10 cellular contexts compared by ENCODE assay signal in genomic region chr7:113799896-113800295, GRCh38.
DNase-seq lines count a peak whose midpoint lies in the region; ATAC-seq and TF ChIP-seq lines count a peak whose summit lies in the region.
"Had no signal": no experiment of that assay in that cellular context is flagged by ENCODE, and none has a peak within 500 bp of the region (broad histone marks: within the 10 kb centered on the region; RNA-seq: fewer than 3 reads in every experiment).

No MANE protein-coding gene starts in this region.

- H3K36me3 ChIP-seq in mesenchymal stem cell (ENCODE audit: control insufficient read depth in 1 of 2, insufficient read depth in 2 of 2, low read depth in 1 of 2, low read length in 2 of 2): no peaks in the 10 kb centered on the region

- intact Hi-C loops in CD4-positive, alpha-beta T cell (cut with DNase I, micrococcal nuclease): no loop called here

- no peak overlapping the region for H4K8ac ChIP-seq in mesenchymal stem cell (ENCODE audit: low read length)

- no peaks in the 10 kb centered on the region for H3K79me1 ChIP-seq in mesenchymal stem cell (replicated peaks; ENCODE audit: low read length, poor library complexity, severe bottlenecking)

- DNase-seq in mesenchymal stem cell: no peak
- no peak for DNase-seq in DMS 273 (lab: John Stamatoyannopoulos, UW; ENCODE audit: unreplicated experiment)
- no peak for DNase-seq in CD4-positive, alpha-beta T cell
- DNase-seq in SK-N-DZ (ENCODE audit: low spot score): no peak
- DNase-seq: NCI-H1048, SK-N-SH had no signal

- no CpG with 5 or more reads among the region's 3 CpGs for WGBS in mesenchymal stem cell

- H3K36me3 Mint-ChIP-seq in CD4-positive, alpha-beta T cell (ENCODE audit: low read depth): no peaks in the 10 kb centered on the region

- no peak overlapping the region for H3K4me3 Mint-ChIP-seq in CD4-positive, alpha-beta T cell
- H3K4me3 Mint-ChIP-seq: neural crest cell had no signal

- no peak overlapping the region for H3K4me3 ChIP-seq in mesenchymal stem cell (ENCODE audit: insufficient read depth in 1 of 2, low read depth in 1 of 2, low read length in 2 of 2)

- H3K18ac ChIP-seq in mesenchymal stem cell (ENCODE audit: low read depth in 1 of 2, low read length in 2 of 2): no peak overlapping the region

- H3K14ac ChIP-seq in mesenchymal stem cell (ENCODE audit: low read length in 2 of 2): no peak overlapping the region

- no peak overlapping the region for H4K91ac ChIP-seq in mesenchymal stem cell (ENCODE audit: low read length)

- no peak overlapping the region for H2BK120ac ChIP-seq in mesenchymal stem cell (ENCODE audit: low read depth, low read length)

- H3K4me1 Mint-ChIP-seq in CD4-positive, alpha-beta T cell (ENCODE audit: low read depth): no peaks in the 10 kb centered on the region
- H3K4me1 Mint-ChIP-seq: neural crest cell had no signal

- no peak overlapping the region for H3K4ac ChIP-seq in mesenchymal stem cell (ENCODE audit: low read depth in 1 of 2, low read length in 2 of 2)

- no peaks in the 10 kb centered on the region for H3K27me3 Mint-ChIP-seq in CD4-positive, alpha-beta T cell

- H3K27ac Mint-ChIP-seq in CD4-positive, alpha-beta T cell: no peak overlapping the region

- H2AK5ac ChIP-seq in mesenchymal stem cell (ENCODE audit: low read length, severe bottlenecking): peak overlapping the region; percentile 26

- no peaks in the 10 kb centered on the region for H3K9me3 ChIP-seq in mesenchymal stem cell (ENCODE audit: control insufficient read depth, low read length)
- H3K9me3 ChIP-seq in CD4-positive, alpha-beta T cell (ENCODE audit: control insufficient read depth, low read length): no peaks in the 10 kb centered on the region
- H3K9me3 ChIP-seq: SK-N-SH had no signal

- H3K23ac ChIP-seq in mesenchymal stem cell (ENCODE audit: low read length in 2 of 2): no peak overlapping the region

- ATAC-seq in GM19324 (IDR thresholded peaks at IDR 0.05; ENCODE audit: low FRiP score, unreplicated experiment) (peak; percentile 100), HG02642 (IDR thresholded peaks at IDR 0.05; ENCODE audit: poor library complexity, unreplicated experiment) (peak; percentile 99), HG03457 (IDR thresholded peaks at IDR 0.05; ENCODE audit: unreplicated experiment) (peak; percentile 99)
- no peak for ATAC-seq in CD4-positive, alpha-beta T cell (ENCODE audit: poor library complexity)

- H3K9ac ChIP-seq in mesenchymal stem cell (ENCODE audit: low read length): no peak overlapping the region
- H3K9ac ChIP-seq: SK-N-SH had no signal

- no peak for TF ChIP-seq CTCF in CD4-positive, alpha-beta T cell (IDR thresholded peaks at IDR 0.05)

- no peak overlapping the region for H2BK15ac ChIP-seq in mesenchymal stem cell (ENCODE audit: low read depth, poor library complexity, severe bottlenecking)

- no peak overlapping the region for H2AFZ ChIP-seq in mesenchymal stem cell (ENCODE audit: low read depth, low read length)

- CTCF ChIA-PET in CD4-positive, alpha-beta T cell (lab: Charles Lee): no interaction called here

- H2BK12ac ChIP-seq in mesenchymal stem cell (ENCODE audit: low read length in 2 of 2): no peak overlapping the region

- H3K27ac ChIP-seq in mesenchymal stem cell (ENCODE audit: low read length, poor library complexity, severe bottlenecking): no peak overlapping the region
- no peak overlapping the region for H3K27ac ChIP-seq in CD4-positive, alpha-beta T cell (ENCODE audit: low read depth, low read length)

- no peaks in the 10 kb centered on the region for H3K4me1 ChIP-seq in mesenchymal stem cell (ENCODE audit: control insufficient read depth, insufficient read depth, low read depth, low read length)

- H3K9me3 Mint-ChIP-seq in CD4-positive, alpha-beta T cell: no peaks in the 10 kb centered on the region

- POLR2A ChIA-PET in CD4-positive, alpha-beta T cell (lab: Charles Lee): no interaction called here

- H3K27me3 ChIP-seq in mesenchymal stem cell (ENCODE audit: control insufficient read depth in 1 of 2, insufficient read depth in 1 of 2, low read length in 2 of 2): no peaks in the 10 kb centered on the region
- no peaks in the 10 kb centered on the region for H3K27me3 ChIP-seq in CD4-positive, alpha-beta T cell (ENCODE audit: control insufficient read depth, insufficient read depth, low read length)

- H2BK5ac ChIP-seq in mesenchymal stem cell (ENCODE audit: low read depth, low read length, poor library complexity, severe bottlenecking): no peak overlapping the region

- no peak overlapping the region for H3K4me2 ChIP-seq in mesenchymal stem cell (ENCODE audit: low read length, poor library complexity, severe bottlenecking)
- H3K4me2 ChIP-seq: SK-N-SH had no signal
